In genomic region chr2:55772309-55772980, GRCh38 we compare ENCODE assay signal across 17 cellular contexts.
DNase-seq lines count a peak whose midpoint lies in the region; ATAC-seq, FAIRE-seq and TF ChIP-seq lines count a peak whose summit lies in the region.
"Had no signal": no experiment of that assay in that cellular context is flagged by ENCODE, and none has a peak within 500 bp of the region (broad histone marks: within the 10 kb centered on the region; RNA-seq: fewer than 3 reads in every experiment).

No MANE protein-coding gene starts in this region.

- ATAC-seq in upper lobe of left lung (ENCODE audit: low FRiP score in 2 of 2) (peak; percentile 21 to 67), T-helper 17 cell (no peak), sciatic nerve (no peak)
- ATAC-seq: HepG2 had no signal

- WGBS in upper lobe of left lung, 2 donors: 46 to 59% methylated on average over 6 of the region's 6 CpGs

- no peak overlapping the region for H3K4me2 ChIP-seq in keratinocyte (ENCODE audit: control insufficient read depth, extremely low read depth, insufficient read depth, low read depth, low read length)

- no peak for TF ChIP-seq EP300 in upper lobe of left lung (IDR thresholded peaks at IDR 0.05)

- H4K20me1 ChIP-seq in keratinocyte (ENCODE audit: control insufficient read depth, extremely low read depth, insufficient read depth, low read length): no peaks in the 10 kb centered on the region

- peak overlapping the region; percentile 4 for H2AFZ ChIP-seq in keratinocyte (ENCODE audit: control insufficient read depth, low read length)

- no peaks in the 10 kb centered on the region for H3K27me3 ChIP-seq in adipocyte (replicated peaks; ENCODE audit: control insufficient read depth, insufficient read depth, low read length)
- H3K27me3 ChIP-seq in keratinocyte (ENCODE audit: control insufficient read depth, extremely low read depth, insufficient read depth, low read length): no peaks in the 10 kb centered on the region
- H3K27me3 ChIP-seq in upper lobe of left lung: no peaks in the 10 kb centered on the region
- H3K27me3 ChIP-seq: SJSA1 had no signal

- H3K9ac ChIP-seq in adipocyte (ENCODE audit: low read length): peak overlapping the region; percentile 27
- H3K9ac ChIP-seq in keratinocyte (ENCODE audit: control insufficient read depth, extremely low read depth, insufficient read depth, low read length): no peak overlapping the region

- H3K9me3 ChIP-seq in adipocyte (ENCODE audit: control insufficient read depth, low read length) (no peaks in the 10 kb centered on the region), keratinocyte (ENCODE audit: control insufficient read depth, low read depth, low read length) (peaks cover 2% of the 10 kb centered on the region), upper lobe of left lung (no peaks in the 10 kb centered on the region), T-helper 17 cell (ENCODE audit: control insufficient read depth, low read length, poor library complexity, severe bottlenecking) (no peaks in the 10 kb centered on the region)
- H3K9me3 ChIP-seq: SJSA1 had no signal

- no peaks in the 10 kb centered on the region for H3K36me3 Mint-ChIP-seq in T-helper 17 cell (ENCODE audit: low read depth)

- H3K27me3 Mint-ChIP-seq in T-helper 17 cell: peaks cover 27% of the 10 kb centered on the region

- no peak for TF ChIP-seq POLR2A in upper lobe of left lung (IDR thresholded peaks at IDR 0.05)

- no peak overlapping the region for H3K27ac ChIP-seq in keratinocyte (ENCODE audit: control insufficient read depth, insufficient read depth, low read length)
- no peak overlapping the region for H3K27ac ChIP-seq in upper lobe of left lung
- H3K27ac ChIP-seq: 22Rv1, C4-2B, RWPE1, SJSA1 had no signal

- H3K9me1 ChIP-seq in keratinocyte (ENCODE audit: control insufficient read depth, extremely low read depth, insufficient read depth, low read length): no peaks in the 10 kb centered on the region

- TF ChIP-seq CTCF in keratinocyte (optimal IDR thresholded peaks at IDR 0.05 in 1 of 3, IDR thresholded peaks at IDR 0.05 in 1 of 3, conservative IDR thresholded peaks at IDR 0.05 in 1 of 3; ENCODE audit: extremely low read depth in 1 of 3, insufficient read depth in 2 of 3, low read length in 3 of 3) (no peak), upper lobe of left lung (IDR thresholded peaks at IDR 0.05) (no peak)

- H3K4me1 Mint-ChIP-seq in T-helper 17 cell: no peaks in the 10 kb centered on the region

- H3K4me3 Mint-ChIP-seq in T-helper 17 cell: no peak overlapping the region
- H3K4me3 Mint-ChIP-seq: HFFc6 had no signal

- H3K4me1 ChIP-seq in adipocyte (ENCODE audit: control insufficient read depth, insufficient read depth, low read length) (peaks cover 17% of the 10 kb centered on the region), keratinocyte (ENCODE audit: control insufficient read depth, extremely low read depth, insufficient read depth, low read length) (peaks cover 25% of the 10 kb centered on the region), upper lobe of left lung (peaks cover 0 to 6% (median 3%) of the 10 kb centered on the region in 4 donors)

- H3K79me2 ChIP-seq in keratinocyte (ENCODE audit: control insufficient read depth, insufficient read depth, low read length): no peaks in the 10 kb centered on the region

- intact Hi-C loops in sciatic nerve (cut with DNase I): no loop called here

- DNase-seq in NOMO-1 treated with DMSO at 0.1 percent for 48 hours (lab: John Stamatoyannopoulos, UW; ENCODE audit: unreplicated experiment) (peak; percentile 7), NOMO-1 treated with dmso at 0.1 percent for 144 hours (lab: John Stamatoyannopoulos, UW; ENCODE audit: unreplicated experiment) (no peak), adipocyte (ENCODE audit: low read depth) (no peak), keratinocyte (ENCODE audit: low read depth, low spot score) (no peak), upper lobe of left lung (peak in 1 of 2 donors; percentile 22), T-helper 17 cell (no peak), sciatic nerve (ENCODE audit: low spot score) (no peak), RKO (ENCODE audit: low spot score) (no peak)
- DNase-seq: DMS79, GOT3 had no signal

- H3K27ac Mint-ChIP-seq in T-helper 17 cell: no peak overlapping the region

- no peak for FAIRE-seq in keratinocyte (lab: Jason Lieb, UNC)
- FAIRE-seq: GM12891, HepG2 had no signal

- dilution Hi-C loops in keratinocyte (cut with MboI; ENCODE audit: extremely low pct_ligation_motif_present, low sequenced_read_pairs): no loop called here

- H3K4me3 ChIP-seq in adipocyte (ENCODE audit: low read length) (no peak overlapping the region), keratinocyte (ENCODE audit: control insufficient read depth in 2 of 3, extremely low read depth in 1 of 3, insufficient read depth in 2 of 3, low read depth in 1 of 3, low read length in 3 of 3) (no peak overlapping the region), upper lobe of left lung (no peak overlapping the region)
- H3K4me3 ChIP-seq: SJSA1 had no signal

- no peaks in the 10 kb centered on the region for H3K36me3 ChIP-seq in adipocyte (ENCODE audit: control insufficient read depth, insufficient read depth, low read length, severe bottlenecking)
- H3K36me3 ChIP-seq in keratinocyte (ENCODE audit: control insufficient read depth in 2 of 2, extremely low read depth in 1 of 2, insufficient read depth in 2 of 2, low read length in 2 of 2): no peaks in the 10 kb centered on the region
- no peaks in the 10 kb centered on the region for H3K36me3 ChIP-seq in upper lobe of left lung
- H3K36me3 ChIP-seq: SJSA1 had no signal

Comparison
In these comparisons a context has a peak if more than half of its experiments do, and no peak if none do; other contexts are left out.
1. ATAC-seq: peak in upper lobe of left lung (2 of 2); none in T-helper 17 cell (single experiment) and sciatic nerve (single experiment).